ENCODE assay signal across 1 cellular context in genomic region chr20:23242104-23242503, GRCh38.
TF ChIP-seq lines count a peak whose summit lies in the region.

No MANE protein-coding gene starts in this region.

TF ChIP-seq in IMR-90, 13 proteins besides CTCF, POLR2A, EP300 and RAD21 (continued from another document):
- no peak for TF ChIP-seq USF2 (IDR thresholded peaks at IDR 0.05; ENCODE audit: low read depth, low read length)
- no peak for TF ChIP-seq BHLHE40 (IDR thresholded peaks at IDR 0.05; ENCODE audit: low read depth, low read length)
- no peak for TF ChIP-seq CHD1 (IDR thresholded peaks at IDR 0.05; ENCODE audit: low read depth, low read length)
TF ChIP-seq in IMR-90: peak in this region for 0.
